Comparison of ENCODE assay signal across 9 cellular contexts in the genomic region with DNA sequence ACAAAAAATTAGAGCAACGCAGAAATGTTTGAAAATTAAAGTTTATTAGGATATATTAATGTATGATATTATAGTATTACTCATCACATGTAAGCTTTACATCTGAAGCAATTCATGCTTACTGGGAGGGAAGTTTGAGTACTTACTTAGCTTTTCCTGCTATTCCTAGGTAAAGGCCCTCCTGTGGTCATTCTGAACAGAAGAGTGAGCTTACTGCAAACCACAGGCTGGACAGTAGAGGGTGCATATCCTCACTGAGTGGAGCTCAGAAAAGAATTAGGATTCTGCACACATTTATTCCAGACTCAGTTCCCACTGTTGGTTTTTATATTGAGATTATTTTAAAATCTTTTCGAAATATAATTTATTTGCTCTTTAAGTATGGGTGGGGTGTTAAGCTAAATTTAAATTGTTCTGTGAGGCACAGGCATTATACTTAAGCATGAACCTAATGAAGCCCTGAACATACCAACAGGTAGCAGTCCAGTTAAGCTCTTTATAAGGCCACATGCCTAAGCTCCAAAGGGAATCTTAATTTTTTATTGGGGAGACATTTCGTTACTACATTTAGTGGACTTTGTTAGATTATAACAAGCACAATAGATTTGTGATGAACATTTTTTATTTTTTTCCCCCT. TPM values are rescaled to one million over a fixed set of nuclear protein-coding genes. Genes with fewer than 3 reads are reported as not detected.
A peak's percentile ranks its signal among the peaks of the same experiment; 100 is the strongest.
DNase-seq lines count a peak whose midpoint lies in the region; ATAC-seq and TF ChIP-seq lines count a peak whose summit lies in the region.
"Had no signal": no experiment of that assay in that cellular context is flagged by ENCODE, and none has a peak within 500 bp of the region (broad histone marks: within the 10 kb centered on the region; RNA-seq: fewer than 3 reads in every experiment).

No MANE protein-coding gene starts in this region.

- H3K27ac ChIP-seq in HCT116 (ENCODE audit: low read depth, low read length) (no peak overlapping the region), dorsolateral prefrontal cortex (peak overlapping the region in 50 of 59 donors; percentile 1 to 84 (median 72))

- intact Hi-C loops in HCT116 (cut with micrococcal nuclease) (loop anchor here (1.0 kb wide), 1 partner anchor 208 kb away; no protein-coding TSS in a partner anchor), dorsolateral prefrontal cortex (cut with DNase I) (loop anchor here in 1 of 2 donors (5.0 kb wide), 1 partner anchor 33 kb away; a partner anchor contains a TSS), posterior vena cava (cut with DNase I) (loop anchor here in 1 of 2 donors (10.0 kb wide), 1 partner anchor 1259 kb away; no protein-coding TSS in a partner anchor)

- peak; percentile 85 to 98 (median 96) for TF ChIP-seq CTCF in HCT116 (IDR thresholded peaks at IDR 0.05 in 2 of 3, conservative IDR thresholded peaks at IDR 0.05 in 1 of 3; ENCODE audit: borderline replicate concordance in 1 of 3, insufficient read depth in 1 of 3, low read depth in 2 of 3, low read length in 2 of 3)
- TF ChIP-seq CTCF in dorsolateral prefrontal cortex (IDR thresholded peaks at IDR 0.05 in 54 of 56, conservative IDR thresholded peaks at IDR 0.05 in 2 of 56; ENCODE audit: low read depth in 1 of 56, partially characterized antibody in 56 of 56): peak in 54 of 56 donors; percentile 22 to 83 (median 64)

- BruUV-seq in HCT116 (replicated peaks; lab: Mats Ljungman, UMichigan): no TSS peak

- H3K9ac ChIP-seq in HCT116 (ENCODE audit: low read length) (no peak overlapping the region), NT2/D1 (ENCODE audit: insufficient read length, low read depth) (no peak overlapping the region)

- no peak for TF ChIP-seq POLR2A in HCT116 (IDR thresholded peaks at IDR 0.05; ENCODE audit: borderline replicate concordance, extremely low read depth, insufficient read depth, insufficient read length)

- POLR2A ChIA-PET in HCT116 (lab: Charles Lee): interaction anchor here (1.0 to 1.2 kb wide), 3 partner anchors 9 to 25 kb away, joined by 3 to 5 read pairs (median 4); no protein-coding TSS in a partner anchor

- H4K20me1 ChIP-seq in HCT116 (ENCODE audit: insufficient read depth): no peaks in the 10 kb centered on the region

- no peak overlapping the region for H3K4me3 ChIP-seq in HCT116 (replicated peaks in 1 of 2; ENCODE audit: low read depth in 1 of 2, low read length in 2 of 2)
- no peak overlapping the region for H3K4me3 ChIP-seq in NT2/D1 (ENCODE audit: insufficient read length, low read depth)
- no peak overlapping the region for H3K4me3 ChIP-seq in dorsolateral prefrontal cortex

- H3K27me3 ChIP-seq in HCT116 (ENCODE audit: insufficient read depth, low read length) (no peaks in the 10 kb centered on the region), NT2/D1 (ENCODE audit: insufficient read depth, insufficient read length) (no peaks in the 10 kb centered on the region), dorsolateral prefrontal cortex (no peaks in the 10 kb centered on the region)

- RAD21 ChIA-PET in HCT116 (lab: Charles Lee; ENCODE audit: low non-redundant PET in 1 of 2, low total read pairs in 2 of 2, uncharacterized antibody in 2 of 2, unreplicated experiment in 2 of 2): interaction anchor here (1.1 to 1.2 kb wide), 1 partner anchor 242 kb away, joined by 4 to 6 read pairs; no protein-coding TSS in a partner anchor

- ATAC-seq in HCT116 (peak; percentile 95), HG02970 (IDR thresholded peaks at IDR 0.05; ENCODE audit: low FRiP score, unreplicated experiment) (no peak)

- H3K9me3 ChIP-seq in HCT116 (ENCODE audit: control insufficient read depth in 1 of 2, insufficient read depth in 1 of 2, low read depth in 1 of 2, low read length in 2 of 2) (no peaks in the 10 kb centered on the region), NT2/D1 (ENCODE audit: insufficient read depth, low read length) (no peaks in the 10 kb centered on the region)

- H3K79me2 ChIP-seq in HCT116 (ENCODE audit: insufficient read depth, low read length): peaks cover 5% of the 10 kb centered on the region; the same call in 1 of the 2 replicates

- DNase-seq in COLO668 (lab: John Stamatoyannopoulos, UW; ENCODE audit: unreplicated experiment): peak; percentile 5
- DNase-seq in HCT116 (ENCODE audit: low read depth, low spot score): peak; percentile 60
- DNase-seq in NT2/D1 (ENCODE audit: low read depth, low spot score): peak; percentile 57
- peak in 2 of 10 donors; percentile 16 to 43 for DNase-seq in dorsolateral prefrontal cortex
- DNase-seq in myocyte (ENCODE audit: low read depth): peak; percentile 50
- no peak for DNase-seq in GF-D8 (lab: John Stamatoyannopoulos, UW)
- DNase-seq in posterior vena cava (ENCODE audit: low spot score): no peak
- DNase-seq: naive B cell had no signal

- no peak overlapping the region for H2AFZ ChIP-seq in HCT116 (ENCODE audit: low read depth, low read length, poor library complexity, severe bottlenecking)

- CTCF ChIA-PET in HCT116 (lab: Charles Lee): interaction anchor here (0.7 to 2.1 kb wide), 31 partner anchors 9 to 760 kb away, joined by 3 to 18 read pairs (median 5); a partner anchor contains a TSS

- H3K4me2 ChIP-seq in HCT116 (ENCODE audit: low read length): no peak overlapping the region

- H3K36me3 ChIP-seq in HCT116 (ENCODE audit: control insufficient read depth in 1 of 2, insufficient read depth in 2 of 2, low read length in 2 of 2) (peaks cover 64 to 78% of the 10 kb centered on the region in 2 experiments), NT2/D1 (ENCODE audit: insufficient read depth, insufficient read length, low read length) (peaks cover 92% of the 10 kb centered on the region)

- peak; percentile 65 for TF ChIP-seq RAD21 in HCT116 (IDR thresholded peaks at IDR 0.05; ENCODE audit: low read depth)

- no peaks in the 10 kb centered on the region for H3K9me2 ChIP-seq in HCT116 (ENCODE audit: insufficient read depth)

- H3K4me1 ChIP-seq in HCT116 (ENCODE audit: control insufficient read depth in 1 of 2, insufficient read depth in 2 of 2, low read length in 2 of 2): no peaks in the 10 kb centered on the region
- no peaks in the 10 kb centered on the region for H3K4me1 ChIP-seq in NT2/D1 (ENCODE audit: insufficient read depth, insufficient read length)

TF ChIP-seq in HCT116, 20 proteins besides CTCF, POLR2A, EP300 and RAD21:
- TF ChIP-seq ZFX (IDR thresholded peaks at IDR 0.05): no peak
- 0 out of 2 replicates have a peak, but pooled peaks have one; percentile 6 for TF ChIP-seq FOSL1 (IDR thresholded peaks at IDR 0.05; ENCODE audit: low read depth)
- no peak for TF ChIP-seq JUND (IDR thresholded peaks at IDR 0.05)
- no peak for TF ChIP-seq EZH2 (IDR thresholded peaks at IDR 0.05)

RNA-seq across cellular contexts. Expression of a gene that starts 10.2 kb away (rescaled TPM):
- total RNA-seq in HCT116 (2021; ENCODE audit: unreplicated experiment) (95.1 TPM), dorsolateral prefrontal cortex (10 to 100 TPM; 30.2 to 62.0 (median 46.2) TPM), myocyte (70.2 and 78.3 TPM in 2 replicates), posterior vena cava (10 to 100 TPM; 30.3 to 34.6 TPM)
- 50.5 and 67.7 TPM in 2 replicates for polyA plus RNA-seq in HCT116 (2012)
- 27.2 TPM for polyA plus RNA-seq in myocyte (2012)

RNA-seq across cellular contexts. Expression of a gene that starts 35.4 kb away (rescaled TPM):
- 119 TPM for total RNA-seq in HCT116 (2021; ENCODE audit: unreplicated experiment)
- 89.6 and 114 TPM in 2 replicates for polyA plus RNA-seq in HCT116 (2012)
- 100 to 1,000 TPM in 27 of 120 experiments, 10 to 100 TPM in 93; 59.7 to 117 (median 91.2) TPM for total RNA-seq in dorsolateral prefrontal cortex
- total RNA-seq in myocyte: 120 and 159 TPM in 2 replicates
- 115 TPM for polyA plus RNA-seq in myocyte (2012)
- total RNA-seq in posterior vena cava: 100 to 1,000 TPM; 112 to 119 TPM

Comparison
In these comparisons a context has a peak if more than half of its experiments do, and no peak if none do; other contexts are left out.
1. DNase-seq: peak in COLO668 (single experiment), HCT116 (single experiment), NT2/D1 (single experiment) and myocyte (single experiment); none in GF-D8 (single experiment) and posterior vena cava (single experiment).